2 cellular contexts compared by ENCODE assay signal in the genomic region with DNA sequence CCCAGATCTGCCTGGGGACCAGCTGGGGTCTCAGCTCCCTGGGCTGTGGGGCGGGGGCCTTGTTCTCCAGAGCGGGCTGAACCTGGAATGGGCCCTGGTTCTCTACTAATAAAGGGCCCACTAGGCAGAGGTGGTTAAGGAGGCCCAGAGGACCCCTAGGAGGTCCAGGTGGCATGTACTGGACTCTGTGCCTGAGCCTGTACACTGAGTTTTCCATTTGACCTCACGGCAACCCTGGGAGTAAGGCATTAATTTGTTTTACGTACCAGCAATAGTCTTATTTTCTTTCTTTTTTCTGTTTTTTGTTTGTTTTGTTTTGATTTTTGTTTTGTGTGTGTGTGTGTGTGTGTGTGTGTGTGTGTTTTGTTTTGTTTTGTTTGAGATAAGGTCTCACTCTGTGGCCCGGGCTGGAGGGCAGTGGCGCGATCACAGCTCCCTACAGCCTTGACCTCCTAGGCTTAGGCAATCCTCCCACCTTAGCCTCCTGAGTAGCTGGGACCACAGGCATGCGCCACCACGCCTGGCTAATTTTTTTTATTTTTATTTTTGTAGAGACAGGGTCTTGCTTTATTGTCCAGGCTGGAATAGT.
A peak's percentile ranks its signal among the peaks of the same experiment; 100 is the strongest.
TF ChIP-seq lines count a peak whose summit lies in the region.

No MANE protein-coding gene starts in this region.

TF ChIP-seq in HEK293, 187 proteins besides CTCF, POLR2A, EP300 and RAD21:
- TF ChIP-seq ZNF335 (tag by site-specific recombination; conservative IDR thresholded peaks at IDR 0.05) (peak; percentile 67), ZSCAN4 (tag by site-specific recombination; IDR thresholded peaks at IDR 0.05) (peak; percentile 47; the same call in 1 of the 2 replicates), FEZF1 (tag by site-specific recombination; IDR thresholded peaks at IDR 0.05) (no peak), ZNF394 (tag by site-specific recombination; IDR thresholded peaks at IDR 0.05; ENCODE audit: borderline replicate concordance) (no peak)
- TF ChIP-seq, protein P1, sequence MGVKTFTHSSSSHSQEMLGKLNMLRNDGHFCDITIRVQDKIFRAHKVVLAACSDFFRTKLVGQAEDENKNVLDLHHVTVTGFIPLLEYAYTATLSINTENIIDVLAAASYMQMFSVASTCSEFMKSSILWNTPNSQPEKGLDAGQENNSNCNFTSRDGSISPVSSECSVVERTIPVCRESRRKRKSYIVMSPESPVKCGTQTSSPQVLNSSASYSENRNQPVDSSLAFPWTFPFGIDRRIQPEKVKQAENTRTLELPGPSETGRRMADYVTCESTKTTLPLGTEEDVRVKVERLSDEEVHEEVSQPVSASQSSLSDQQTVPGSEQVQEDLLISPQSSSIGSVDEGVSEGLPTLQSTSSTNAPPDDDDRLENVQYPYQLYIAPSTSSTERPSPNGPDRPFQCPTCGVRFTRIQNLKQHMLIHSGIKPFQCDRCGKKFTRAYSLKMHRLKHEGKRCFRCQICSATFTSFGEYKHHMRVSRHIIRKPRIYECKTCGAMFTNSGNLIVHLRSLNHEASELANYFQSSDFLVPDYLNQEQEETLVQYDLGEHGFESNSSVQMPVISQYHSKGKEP (tag by site-specific recombination; IDR thresholded peaks at IDR 0.05), result no peak

TF ChIP-seq in K562, 482 proteins besides CTCF, POLR2A, EP300 and RAD21:
- TF ChIP-seq SMARCA5 (IDR thresholded peaks at IDR 0.05), result 0 out of 2 replicates have a peak, but pooled peaks have one; percentile 32
- TF ChIP-seq TRIM24 (IDR thresholded peaks at IDR 0.05), result 0 out of 4 replicates have a peak, but pooled peaks of 1 of the 2 experiments have one; percentile 24
- TF ChIP-seq MTA2 (IDR thresholded peaks at IDR 0.05; ENCODE audit: low read depth), result 0 out of 2 replicates have a peak, but pooled peaks have one; percentile 22
- TF ChIP-seq ARHGAP35 (IDR thresholded peaks at IDR 0.05; ENCODE audit: partially characterized antibody), result peak; percentile 36
- TF ChIP-seq FOXK2 (conservative IDR thresholded peaks at IDR 0.05 in 1 of 2, IDR thresholded peaks at IDR 0.05 in 1 of 2; ENCODE audit: low read depth in 2 of 2), result peak in 1 of 2 experiments; percentile 52; a peak in 1 of 4 replicates
- 0 out of 2 replicates have a peak, but pooled peaks have one; percentile 54 for TF ChIP-seq ELF4 (CRISPR knock-in tag; IDR thresholded peaks at IDR 0.05)
- peak; percentile 56 for TF ChIP-seq ARID1B (IDR thresholded peaks at IDR 0.05)
- TF ChIP-seq, protein P2, sequence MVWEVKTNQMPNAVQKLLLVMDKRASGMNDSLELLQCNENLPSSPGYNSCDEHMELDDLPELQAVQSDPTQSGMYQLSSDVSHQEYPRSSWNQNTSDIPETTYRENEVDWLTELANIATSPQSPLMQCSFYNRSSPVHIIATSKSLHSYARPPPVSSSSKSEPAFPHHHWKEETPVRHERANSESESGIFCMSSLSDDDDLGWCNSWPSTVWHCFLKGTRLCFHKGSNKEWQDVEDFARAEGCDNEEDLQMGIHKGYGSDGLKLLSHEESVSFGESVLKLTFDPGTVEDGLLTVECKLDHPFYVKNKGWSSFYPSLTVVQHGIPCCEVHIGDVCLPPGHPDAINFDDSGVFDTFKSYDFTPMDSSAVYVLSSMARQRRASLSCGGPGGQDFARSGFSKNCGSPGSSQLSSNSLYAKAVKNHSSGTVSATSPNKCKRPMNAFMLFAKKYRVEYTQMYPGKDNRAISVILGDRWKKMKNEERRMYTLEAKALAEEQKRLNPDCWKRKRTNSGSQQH (CRISPR knock-in tag; IDR thresholded peaks at IDR 0.05), result peak; percentile 72
- TF ChIP-seq, protein P3, sequence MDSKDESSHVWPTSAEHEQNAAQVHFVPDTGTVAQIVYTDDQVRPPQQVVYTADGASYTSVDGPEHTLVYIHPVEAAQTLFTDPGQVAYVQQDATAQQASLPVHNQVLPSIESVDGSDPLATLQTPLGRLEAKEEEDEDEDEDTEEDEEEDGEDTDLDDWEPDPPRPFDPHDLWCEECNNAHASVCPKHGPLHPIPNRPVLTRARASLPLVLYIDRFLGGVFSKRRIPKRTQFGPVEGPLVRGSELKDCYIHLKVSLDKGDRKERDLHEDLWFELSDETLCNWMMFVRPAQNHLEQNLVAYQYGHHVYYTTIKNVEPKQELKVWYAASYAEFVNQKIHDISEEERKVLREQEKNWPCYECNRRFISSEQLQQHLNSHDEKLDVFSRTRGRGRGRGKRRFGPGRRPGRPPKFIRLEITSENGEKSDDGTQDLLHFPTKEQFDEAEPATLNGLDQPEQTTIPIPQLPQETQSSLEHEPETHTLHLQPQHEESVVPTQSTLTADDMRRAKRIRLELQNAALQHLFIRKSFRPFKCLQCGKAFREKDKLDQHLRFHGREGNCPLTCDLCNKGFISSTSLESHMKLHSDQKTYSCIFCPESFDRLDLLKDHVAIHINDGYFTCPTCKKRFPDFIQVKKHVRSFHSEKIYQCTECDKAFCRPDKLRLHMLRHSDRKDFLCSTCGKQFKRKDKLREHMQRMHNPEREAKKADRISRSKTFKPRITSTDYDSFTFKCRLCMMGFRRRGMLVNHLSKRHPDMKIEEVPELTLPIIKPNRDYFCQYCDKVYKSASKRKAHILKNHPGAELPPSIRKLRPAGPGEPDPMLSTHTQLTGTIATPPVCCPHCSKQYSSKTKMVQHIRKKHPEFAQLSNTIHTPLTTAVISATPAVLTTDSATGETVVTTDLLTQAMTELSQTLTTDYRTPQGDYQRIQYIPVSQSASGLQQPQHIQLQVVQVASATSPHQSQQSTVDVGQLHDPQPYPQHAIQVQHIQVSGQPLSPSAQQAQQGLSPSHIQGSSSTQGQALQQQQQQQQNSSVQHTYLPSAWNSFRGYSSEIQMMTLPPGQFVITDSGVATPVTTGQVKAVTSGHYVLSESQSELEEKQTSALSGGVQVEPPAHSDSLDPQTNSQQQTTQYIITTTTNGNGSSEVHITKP (IDR thresholded peaks at IDR 0.05; ENCODE audit: partially characterized antibody), result peak; percentile 15
- TF ChIP-seq KDM1A (IDR thresholded peaks at IDR 0.05), result peak; percentile 62 to 68
- peak; percentile 57; the same call in 1 of the 2 replicates for TF ChIP-seq BCOR (IDR thresholded peaks at IDR 0.05)
- no peak for TF ChIP-seq PPARD (CRISPR knock-in tag; IDR thresholded peaks at IDR 0.05)
- TF ChIP-seq LARP7 (IDR thresholded peaks at IDR 0.05), result peak; percentile 80; the same call in 1 of the 2 replicates
- TF ChIP-seq, protein P4, sequence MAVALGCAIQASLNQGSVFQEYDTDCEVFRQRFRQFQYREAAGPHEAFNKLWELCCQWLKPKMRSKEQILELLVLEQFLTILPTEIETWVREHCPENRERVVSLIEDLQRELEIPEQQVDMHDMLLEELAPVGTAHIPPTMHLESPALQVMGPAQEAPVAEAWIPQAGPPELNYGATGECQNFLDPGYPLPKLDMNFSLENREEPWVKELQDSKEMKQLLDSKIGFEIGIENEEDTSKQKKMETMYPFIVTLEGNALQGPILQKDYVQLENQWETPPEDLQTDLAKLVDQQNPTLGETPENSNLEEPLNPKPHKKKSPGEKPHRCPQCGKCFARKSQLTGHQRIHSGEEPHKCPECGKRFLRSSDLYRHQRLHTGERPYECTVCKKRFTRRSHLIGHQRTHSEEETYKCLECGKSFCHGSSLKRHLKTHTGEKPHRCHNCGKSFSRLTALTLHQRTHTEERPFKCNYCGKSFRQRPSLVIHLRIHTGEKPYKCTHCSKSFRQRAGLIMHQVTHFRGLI (CRISPR knock-in tag; IDR thresholded peaks at IDR 0.05), result no peak
- TF ChIP-seq CREBBP (IDR thresholded peaks at IDR 0.05; ENCODE audit: low read depth, low read length), result no peak
- peak; percentile 52 for TF ChIP-seq DPF2 (IDR thresholded peaks at IDR 0.05)
- TF ChIP-seq SMARCE1 (IDR thresholded peaks at IDR 0.05), result peak; percentile 28; the same call in 1 of the 2 replicates
- TF ChIP-seq ELK1 (CRISPR knock-in tag; IDR thresholded peaks at IDR 0.05), result no peak
- no peak for TF ChIP-seq HOXB6 (CRISPR knock-in tag; IDR thresholded peaks at IDR 0.05; ENCODE audit: borderline replicate concordance)
- TF ChIP-seq HDAC1 (IDR thresholded peaks at IDR 0.05), result peak in 1 of 2 experiments; percentile 60; a peak in 1 of 4 replicates
- peak; percentile 27 to 69; a peak in 1 of 4 replicates for TF ChIP-seq MLLT1 (IDR thresholded peaks at IDR 0.05)
- TF ChIP-seq CBFA2T3 (IDR thresholded peaks at IDR 0.05), result 0 out of 2 replicates have a peak, but pooled peaks have one; percentile 6
- TF ChIP-seq NFE2L1 (tag; IDR thresholded peaks at IDR 0.05; ENCODE audit: borderline replicate concordance, low read depth), result no peak
TF ChIP-seq in K562: peak in this region for 17.
